In the genomic region with DNA sequence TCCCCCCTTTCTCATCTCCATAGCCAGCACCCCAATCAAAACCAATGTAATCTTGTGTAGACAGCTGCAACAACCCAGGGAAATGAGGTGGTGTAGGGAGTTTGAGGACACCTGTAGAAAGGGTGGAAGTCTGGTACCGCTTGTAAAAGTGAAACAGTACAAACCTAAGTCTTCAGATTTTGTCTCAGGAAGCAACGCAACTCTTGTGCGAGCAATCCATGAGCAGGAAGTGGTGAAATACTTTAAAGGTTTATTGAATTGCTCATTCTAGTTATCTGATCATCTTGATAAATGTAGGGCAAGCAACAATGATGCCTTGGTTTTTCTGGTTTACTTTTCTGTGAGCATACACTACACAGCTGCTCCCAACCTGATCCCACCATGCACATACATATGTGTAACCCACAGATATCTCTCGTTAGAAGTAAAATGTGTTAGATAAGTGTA, we compare ENCODE assay signal across 9 cellular contexts.
DNase-seq lines count a peak whose midpoint lies in the region; ATAC-seq, FAIRE-seq and TF ChIP-seq lines count a peak whose summit lies in the region.
"Had no signal": no experiment of that assay in that cellular context is flagged by ENCODE, and none has a peak within 500 bp of the region (broad histone marks: within the 10 kb centered on the region; RNA-seq: fewer than 3 reads in every experiment).

No MANE protein-coding gene starts in this region.

- DNase-seq in GM18507 (ENCODE audit: extremely low spot score, insufficient read length, low read depth): no peak
- peak; percentile 49 for DNase-seq in astrocyte of the cerebellum (ENCODE audit: low read depth)
- DNase-seq in small intestine: peak; percentile 56
- no peak for DNase-seq in AG08396 (ENCODE audit: low spot score)
- no peak for DNase-seq in G401 (ENCODE audit: low spot score)
- DNase-seq: NCI-H748 treated with DMSO at 0.1 percent for 48 hours had no signal

- no peak for TF ChIP-seq CTCF in astrocyte of the cerebellum (IDR thresholded peaks at IDR 0.05; ENCODE audit: low read depth, low read length, missing control alignments)

- 58 to 71% (median 65%) methylated on average over 4 of the region's 4 CpGs for WGBS in small intestine, 3 donors

- H3K4me1 ChIP-seq in small intestine (ENCODE audit: control insufficient read depth in 2 of 2, insufficient read depth in 1 of 2, low read depth in 1 of 2, low read length in 1 of 2): no peaks in the 10 kb centered on the region

- H3K36me3 ChIP-seq in small intestine (ENCODE audit: control insufficient read depth in 2 of 2, insufficient read depth in 2 of 2, low read length in 2 of 2): peaks cover 5 to 17% of the 10 kb centered on the region in 2 donors

- in situ Hi-C loops in astrocyte of the cerebellum (cut with HindIII; ENCODE audit: low sequenced_read_pairs) (no loop called here), G401 (cut with HindIII; ENCODE audit: low sequenced_read_pairs) (no loop called here)

- H3K27me3 ChIP-seq in small intestine (ENCODE audit: control insufficient read depth in 2 of 2, insufficient read depth in 2 of 2, low read length in 2 of 2): no peaks in the 10 kb centered on the region

- H3K27ac ChIP-seq in small intestine (ENCODE audit: low read depth in 1 of 2, low read length in 1 of 2): peak overlapping the region; percentile 9 to 66

- ATAC-seq in SK-N-SH treated with all-trans-retinoic acid at 6 μM for 48 hours (peak; percentile 95), HG03280 (IDR thresholded peaks at IDR 0.05; ENCODE audit: unreplicated experiment) (no peak), esophagus mucosa (no peak)

- no peaks in the 10 kb centered on the region for H3K9me3 ChIP-seq in small intestine (ENCODE audit: control insufficient read depth, low read depth)

- H3K4me3 ChIP-seq in astrocyte of the cerebellum (ENCODE audit: low read depth, low read length) (no peak overlapping the region), small intestine (ENCODE audit: low read depth in 1 of 2, low read length in 2 of 2) (no peak overlapping the region)

- FAIRE-seq in GM18507 (lab: Jason Lieb, UNC): peak; percentile 38
- FAIRE-seq in small intestine (lab: Jason Lieb, UNC): no peak

TF ChIP-seq in SK-N-SH treated with all-trans-retinoic acid at 6 μM for 48 hours, 23 proteins besides CTCF, POLR2A, EP300 and RAD21:
- TF ChIP-seq, protein P1, sequence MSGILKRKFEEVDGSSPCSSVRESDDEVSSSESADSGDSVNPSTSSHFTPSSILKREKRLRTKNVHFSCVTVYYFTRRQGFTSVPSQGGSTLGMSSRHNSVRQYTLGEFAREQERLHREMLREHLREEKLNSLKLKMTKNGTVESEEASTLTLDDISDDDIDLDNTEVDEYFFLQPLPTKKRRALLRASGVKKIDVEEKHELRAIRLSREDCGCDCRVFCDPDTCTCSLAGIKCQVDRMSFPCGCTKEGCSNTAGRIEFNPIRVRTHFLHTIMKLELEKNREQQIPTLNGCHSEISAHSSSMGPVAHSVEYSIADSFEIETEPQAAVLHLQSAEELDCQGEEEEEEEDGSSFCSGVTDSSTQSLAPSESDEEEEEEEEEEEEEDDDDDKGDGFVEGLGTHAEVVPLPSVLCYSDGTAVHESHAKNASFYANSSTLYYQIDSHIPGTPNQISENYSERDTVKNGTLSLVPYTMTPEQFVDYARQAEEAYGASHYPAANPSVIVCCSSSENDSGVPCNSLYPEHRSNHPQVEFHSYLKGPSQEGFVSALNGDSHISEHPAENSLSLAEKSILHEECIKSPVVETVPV (CRISPR knock-in tag; IDR thresholded peaks at IDR 0.05): no peak
- TF ChIP-seq OSR1 (CRISPR knock-in tag; IDR thresholded peaks at IDR 0.05) (no peak), ZNF565 (CRISPR knock-in tag; conservative IDR thresholded peaks at IDR 0.05; ENCODE audit: low read depth) (no peak), ISL1 (CRISPR knock-in tag; IDR thresholded peaks at IDR 0.05) (no peak), PPARA (CRISPR knock-in tag; IDR thresholded peaks at IDR 0.05; ENCODE audit: borderline replicate concordance) (no peak), CSDC2 (CRISPR knock-in tag; IDR thresholded peaks at IDR 0.05) (no peak), ZFP3 (CRISPR knock-in tag; IDR thresholded peaks at IDR 0.05) (no peak), TCF4 (CRISPR knock-in tag; IDR thresholded peaks at IDR 0.05; ENCODE audit: borderline replicate concordance) (no peak), SNAI2 (CRISPR knock-in tag; IDR thresholded peaks at IDR 0.05) (no peak), ZNF70 (CRISPR knock-in tag; IDR thresholded peaks at IDR 0.05) (no peak)
- TF ChIP-seq, protein P2, sequence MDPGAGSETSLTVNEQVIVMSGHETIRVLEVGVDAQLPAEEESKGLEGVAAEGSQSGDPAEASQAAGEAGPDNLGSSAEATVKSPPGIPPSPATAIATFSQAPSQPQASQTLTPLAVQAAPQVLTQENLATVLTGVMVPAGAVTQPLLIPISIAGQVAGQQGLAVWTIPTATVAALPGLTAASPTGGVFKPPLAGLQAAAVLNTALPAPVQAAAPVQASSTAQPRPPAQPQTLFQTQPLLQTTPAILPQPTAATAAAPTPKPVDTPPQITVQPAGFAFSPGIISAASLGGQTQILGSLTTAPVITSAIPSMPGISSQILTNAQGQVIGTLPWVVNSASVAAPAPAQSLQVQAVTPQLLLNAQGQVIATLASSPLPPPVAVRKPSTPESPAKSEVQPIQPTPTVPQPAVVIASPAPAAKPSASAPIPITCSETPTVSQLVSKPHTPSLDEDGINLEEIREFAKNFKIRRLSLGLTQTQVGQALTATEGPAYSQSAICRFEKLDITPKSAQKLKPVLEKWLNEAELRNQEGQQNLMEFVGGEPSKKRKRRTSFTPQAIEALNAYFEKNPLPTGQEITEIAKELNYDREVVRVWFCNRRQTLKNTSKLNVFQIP (CRISPR knock-in tag; IDR thresholded peaks at IDR 0.05; ENCODE audit: borderline replicate concordance, low read depth): no peak
- TF ChIP-seq, protein P3, sequence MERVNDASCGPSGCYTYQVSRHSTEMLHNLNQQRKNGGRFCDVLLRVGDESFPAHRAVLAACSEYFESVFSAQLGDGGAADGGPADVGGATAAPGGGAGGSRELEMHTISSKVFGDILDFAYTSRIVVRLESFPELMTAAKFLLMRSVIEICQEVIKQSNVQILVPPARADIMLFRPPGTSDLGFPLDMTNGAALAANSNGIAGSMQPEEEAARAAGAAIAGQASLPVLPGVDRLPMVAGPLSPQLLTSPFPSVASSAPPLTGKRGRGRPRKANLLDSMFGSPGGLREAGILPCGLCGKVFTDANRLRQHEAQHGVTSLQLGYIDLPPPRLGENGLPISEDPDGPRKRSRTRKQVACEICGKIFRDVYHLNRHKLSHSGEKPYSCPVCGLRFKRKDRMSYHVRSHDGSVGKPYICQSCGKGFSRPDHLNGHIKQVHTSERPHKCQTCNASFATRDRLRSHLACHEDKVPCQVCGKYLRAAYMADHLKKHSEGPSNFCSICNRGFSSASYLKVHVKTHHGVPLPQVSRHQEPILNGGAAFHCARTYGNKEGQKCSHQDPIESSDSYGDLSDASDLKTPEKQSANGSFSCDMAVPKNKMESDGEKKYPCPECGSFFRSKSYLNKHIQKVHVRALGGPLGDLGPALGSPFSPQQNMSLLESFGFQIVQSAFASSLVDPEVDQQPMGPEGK (CRISPR knock-in tag; IDR thresholded peaks at IDR 0.05; ENCODE audit: borderline replicate concordance): no peak
- TF ChIP-seq, protein P4, sequence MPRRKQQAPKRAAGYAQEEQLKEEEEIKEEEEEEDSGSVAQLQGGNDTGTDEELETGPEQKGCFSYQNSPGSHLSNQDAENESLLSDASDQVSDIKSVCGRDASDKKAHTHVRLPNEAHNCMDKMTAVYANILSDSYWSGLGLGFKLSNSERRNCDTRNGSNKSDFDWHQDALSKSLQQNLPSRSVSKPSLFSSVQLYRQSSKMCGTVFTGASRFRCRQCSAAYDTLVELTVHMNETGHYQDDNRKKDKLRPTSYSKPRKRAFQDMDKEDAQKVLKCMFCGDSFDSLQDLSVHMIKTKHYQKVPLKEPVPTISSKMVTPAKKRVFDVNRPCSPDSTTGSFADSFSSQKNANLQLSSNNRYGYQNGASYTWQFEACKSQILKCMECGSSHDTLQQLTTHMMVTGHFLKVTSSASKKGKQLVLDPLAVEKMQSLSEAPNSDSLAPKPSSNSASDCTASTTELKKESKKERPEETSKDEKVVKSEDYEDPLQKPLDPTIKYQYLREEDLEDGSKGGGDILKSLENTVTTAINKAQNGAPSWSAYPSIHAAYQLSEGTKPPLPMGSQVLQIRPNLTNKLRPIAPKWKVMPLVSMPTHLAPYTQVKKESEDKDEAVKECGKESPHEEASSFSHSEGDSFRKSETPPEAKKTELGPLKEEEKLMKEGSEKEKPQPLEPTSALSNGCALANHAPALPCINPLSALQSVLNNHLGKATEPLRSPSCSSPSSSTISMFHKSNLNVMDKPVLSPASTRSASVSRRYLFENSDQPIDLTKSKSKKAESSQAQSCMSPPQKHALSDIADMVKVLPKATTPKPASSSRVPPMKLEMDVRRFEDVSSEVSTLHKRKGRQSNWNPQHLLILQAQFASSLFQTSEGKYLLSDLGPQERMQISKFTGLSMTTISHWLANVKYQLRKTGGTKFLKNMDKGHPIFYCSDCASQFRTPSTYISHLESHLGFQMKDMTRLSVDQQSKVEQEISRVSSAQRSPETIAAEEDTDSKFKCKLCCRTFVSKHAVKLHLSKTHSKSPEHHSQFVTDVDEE (CRISPR knock-in tag; IDR thresholded peaks at IDR 0.05): no peak

Comparison
In these comparisons a context has a peak if more than half of its experiments do, and no peak if none do; other contexts are left out.
1. DNase-seq: peak in astrocyte of the cerebellum (single experiment) and small intestine (single experiment); none in GM18507 (single experiment), AG08396 (single experiment) and G401 (single experiment).